Comparison of ENCODE assay signal across 23 cellular contexts in genomic region chr5:176902102-176902814, GRCh38. TPM values are rescaled to one million over a fixed set of nuclear protein-coding genes. Genes with fewer than 3 reads are reported as not detected.
DNase-seq lines count a peak whose midpoint lies in the region; ATAC-seq and TF ChIP-seq lines count a peak whose summit lies in the region.
"Had no signal": no experiment of that assay in that cellular context is flagged by ENCODE, and none has a peak within 500 bp of the region (broad histone marks: within the 10 kb centered on the region; RNA-seq: fewer than 3 reads in every experiment).

No MANE protein-coding gene starts in this region.

- peaks cover 11 to 20% of the 10 kb centered on the region in 2 donors for H3K36me3 Mint-ChIP-seq in activated naive CD4-positive, alpha-beta T cell treated with anti-CD3 and anti-CD28 coated beads, Interleukin-2, amount 50 U/mL, for 72 hours
- H3K36me3 Mint-ChIP-seq in activated T-helper 17 cell treated with anti-CD3 and anti-CD28 coated beads, Interleukin-2, amount 50 U/mL, for 72 hours (ENCODE audit: low read depth) = peaks cover 51% of the 10 kb centered on the region
- H3K36me3 Mint-ChIP-seq in memory B cell = peaks cover 29% of the 10 kb centered on the region

- TF ChIP-seq CTCF in upper lobe of right lung (IDR thresholded peaks at IDR 0.05) (no peak), osteoblast (IDR thresholded peaks at IDR 0.05; ENCODE audit: extremely low read depth, low read depth, low read length) (no peak)

- peak overlapping the region; percentile 53 to 67 for H3K27ac Mint-ChIP-seq in activated naive CD4-positive, alpha-beta T cell treated with anti-CD3 and anti-CD28 coated beads, Interleukin-2, amount 50 U/mL, for 72 hours
- peak overlapping the region; percentile 90 for H3K27ac Mint-ChIP-seq in activated T-helper 17 cell treated with anti-CD3 and anti-CD28 coated beads, Interleukin-2, amount 50 U/mL, for 72 hours
- peak overlapping the region; percentile 57 for H3K27ac Mint-ChIP-seq in memory B cell
- H3K27ac Mint-ChIP-seq: GM23338 had no signal

- no peak overlapping the region for H3K4me3 ChIP-seq in upper lobe of right lung
- no peak overlapping the region for H3K4me3 ChIP-seq in osteoblast (ENCODE audit: insufficient read depth, low read length)
- H3K4me3 ChIP-seq: cardiac muscle cell, GM23338, SK-N-MC, thoracic aorta had no signal

- H3K27ac ChIP-seq in upper lobe of right lung = peak overlapping the region; percentile 36
- no peak overlapping the region for H3K27ac ChIP-seq in osteoblast (ENCODE audit: low read depth, low read length)
- H3K27ac ChIP-seq: cardiac muscle cell, SK-N-MC, thoracic aorta had no signal

- H3K4me1 ChIP-seq in upper lobe of right lung (peaks cover 22% of the 10 kb centered on the region), osteoblast (ENCODE audit: insufficient read depth, low read length) (no peaks in the 10 kb centered on the region)

- H4K20me1 ChIP-seq in osteoblast (ENCODE audit: insufficient read depth, low read length) = peaks cover under 1% of the 10 kb centered on the region

- peak overlapping the region; percentile 48 for H3K4me3 Mint-ChIP-seq in activated T-helper 17 cell treated with anti-CD3 and anti-CD28 coated beads, Interleukin-2, amount 50 U/mL, for 72 hours
- H3K4me3 Mint-ChIP-seq in memory B cell = no peak overlapping the region
- H3K4me3 Mint-ChIP-seq: activated T-cell treated with anti-CD3 and anti-CD28 coated beads, Interleukin-2, amount 50 U/mL, for 4 hours; GM23338; nephron progenitor cell had no signal

- H3K36me3 ChIP-seq in upper lobe of right lung = peaks cover 41% of the 10 kb centered on the region
- peaks cover 49% of the 10 kb centered on the region for H3K36me3 ChIP-seq in osteoblast (ENCODE audit: insufficient read depth, low read length)

- no peaks in the 10 kb centered on the region for H3K9me3 Mint-ChIP-seq in activated naive CD4-positive, alpha-beta T cell treated with anti-CD3 and anti-CD28 coated beads, Interleukin-2, amount 50 U/mL, for 72 hours
- H3K9me3 Mint-ChIP-seq in activated T-helper 17 cell treated with anti-CD3 and anti-CD28 coated beads, Interleukin-2, amount 50 U/mL, for 72 hours = no peaks in the 10 kb centered on the region
- H3K9me3 Mint-ChIP-seq in memory B cell = no peaks in the 10 kb centered on the region
- H3K9me3 Mint-ChIP-seq: activated T-cell treated with anti-CD3 and anti-CD28 coated beads, Interleukin-2, amount 50 U/mL, for 4 hours; GM23338; nephron progenitor cell had no signal

- ATAC-seq in activated naive CD4-positive, alpha-beta T cell treated with anti-CD3 and anti-CD28 coated beads, Interleukin-2, amount 50 U/mL, for 72 hours = peak in 1 of 2 donors; percentile 4
- ATAC-seq in activated T-helper 17 cell treated with anti-CD3 and anti-CD28 coated beads, Interleukin-2, amount 50 U/mL, for 72 hours (replicated peaks) = no peak
- ATAC-seq in memory B cell (ENCODE audit: low read depth) (no peak), upper lobe of right lung (no peak), GM21528 (IDR thresholded peaks at IDR 0.05; ENCODE audit: low FRiP score, unreplicated experiment) (no peak)
- ATAC-seq: esophagus mucosa, GM23338 had no signal

- H2AFZ ChIP-seq in osteoblast (ENCODE audit: low read length) = no peak overlapping the region
- H2AFZ ChIP-seq: GM23338 had no signal

- intact Hi-C loops in upper lobe of right lung (cut with DNase I) = no loop called here

- H3K4me1 Mint-ChIP-seq in activated T-helper 17 cell treated with anti-CD3 and anti-CD28 coated beads, Interleukin-2, amount 50 U/mL, for 72 hours = peaks cover 22% of the 10 kb centered on the region
- peaks cover 10% of the 10 kb centered on the region for H3K4me1 Mint-ChIP-seq in memory B cell

- H3K27me3 ChIP-seq in upper lobe of right lung = no peaks in the 10 kb centered on the region
- H3K27me3 ChIP-seq in osteoblast (ENCODE audit: insufficient read depth, low read length) = no peaks in the 10 kb centered on the region
- H3K27me3 ChIP-seq: cardiac muscle cell had no signal

- no peaks in the 10 kb centered on the region for H3K27me3 Mint-ChIP-seq in activated T-helper 17 cell treated with anti-CD3 and anti-CD28 coated beads, Interleukin-2, amount 50 U/mL, for 72 hours
- H3K27me3 Mint-ChIP-seq in memory B cell = peaks cover 6% of the 10 kb centered on the region

- H3K79me2 ChIP-seq in osteoblast (ENCODE audit: insufficient read depth, low read length) = no peaks in the 10 kb centered on the region

- H3K9me3 ChIP-seq in upper lobe of right lung (no peaks in the 10 kb centered on the region), osteoblast (ENCODE audit: low read depth, low read length) (no peaks in the 10 kb centered on the region)
- H3K9me3 ChIP-seq: thoracic aorta had no signal

- no peak for DNase-seq in activated naive CD4-positive, alpha-beta T cell treated with anti-CD3 and anti-CD28 coated beads, Interleukin-2, amount 50 U/mL, for 72 hours (ENCODE audit: low spot score in 2 of 2)
- no peak for DNase-seq in activated naive CD4-positive, alpha-beta T cell treated with anti-CD3 and anti-CD28 coated beads, Interleukin-2, amount 50 U/mL, for 16 hours
- no peak for DNase-seq in memory B cell (ENCODE audit: low spot score in 2 of 2)
- DNase-seq in upper lobe of right lung = no peak
- DNase-seq in activated CD4-positive, CD25-positive, alpha-beta regulatory T cell (lab: John Stamatoyannopoulos, UW) = no peak
- no peak for DNase-seq in osteoblast (ENCODE audit: insufficient read length, low spot score, missing footprints)
- DNase-seq: activated T-cell treated with anti-CD3 and anti-CD28 coated beads, Interleukin-2, amount 50 U/mL, for 4 hours; amniotic stem cell; COR-L47; mesendoderm; NCI-H1092 treated with DMSO at 0.1 percent for 48 hours; NCI-H2029 treated with DMSO at 0.1 percent for 48 hours; NCI-H446 treated with DMSO at 0.1 percent for 48 hours; nephron progenitor cell had no signal

- no peak overlapping the region for H3K4me2 ChIP-seq in osteoblast (ENCODE audit: insufficient read depth, low read length)
- H3K4me2 ChIP-seq: GM23338 had no signal

RNA-seq across cellular contexts. Expression of gene HK3, which starts 3.1 kb away (rescaled TPM):
- total RNA-seq in activated naive CD4-positive, alpha-beta T cell treated with anti-CD3 and anti-CD28 coated beads, Interleukin-2, amount 50 U/mL, for 72 hours = under 1 TPM; 0.11 to 0.27 TPM
- under 1 TPM; 0.29 to 0.76 TPM for total RNA-seq in activated T-helper 17 cell treated with anti-CD3 and anti-CD28 coated beads, Interleukin-2, amount 50 U/mL, for 72 hours
- total RNA-seq in upper lobe of right lung (50.5 TPM), osteoblast (under 0.01 and 1.8 TPM in 2 replicates)
- total RNA-seq: cardiac muscle cell, GM23338, HT1080, LHCN-M2 had no signal

Comparison
In these comparisons a context has a peak if more than half of its experiments do, and no peak if none do; other contexts are left out.
1. RNA of gene HK3, which starts 3.1 kb away (total RNA-seq): 50.5 TPM in upper lobe of right lung (single experiment); under 0.01 to 1.8 TPM in osteoblast, 0.29 to 0.76 TPM in activated T-helper 17 cell treated with anti-CD3 and anti-CD28 coated beads, Interleukin-2, amount 50 U/mL, for 72 hours and 0.11 to 0.27 TPM in activated naive CD4-positive, alpha-beta T cell treated with anti-CD3 and anti-CD28 coated beads, Interleukin-2, amount 50 U/mL, for 72 hours; every median in the first group is over 10 times any median in the second.
2. Peak in every context shown above with its lines, with median percentiles within 50 percentile points of each other: H3K27ac Mint-ChIP-seq.